ENCODE assay signal across 19 cellular contexts in genomic region chr2:159134979-159135378, GRCh38.
DNase-seq lines count a peak whose midpoint lies in the region; ATAC-seq, FAIRE-seq and TF ChIP-seq lines count a peak whose summit lies in the region.
"Had no signal": no experiment of that assay in that cellular context is flagged by ENCODE, and none has a peak within 500 bp of the region (broad histone marks: within the 10 kb centered on the region; RNA-seq: fewer than 3 reads in every experiment).

No MANE protein-coding gene starts in this region.

- no peak for FAIRE-seq in kidney (lab: Jason Lieb, UNC)

- no peak overlapping the region for H2AFZ ChIP-seq in fibroblast of lung (ENCODE audit: low read length)
- H2AFZ ChIP-seq in neural progenitor cell (replicated peaks), result no peak overlapping the region

- H3K9me3 ChIP-seq in fibroblast of lung (ENCODE audit: control insufficient read depth, insufficient read depth, low read depth, low read length) (no peaks in the 10 kb centered on the region), neural progenitor cell (ENCODE audit: low read depth) (no peaks in the 10 kb centered on the region), upper lobe of right lung (no peaks in the 10 kb centered on the region), kidney (ENCODE audit: control insufficient read depth in 1 of 2, low read length in 2 of 2) (no peaks in the 10 kb centered on the region)
- H3K9me3 ChIP-seq: Peyer's patch had no signal

- H3K4me3 ChIP-seq in fibroblast of lung (replicated peaks in 1 of 4; ENCODE audit: control extremely low read depth in 1 of 4, insufficient read depth in 1 of 4, low read depth in 3 of 4, low read length in 4 of 4) (no peak overlapping the region), neural progenitor cell (no peak overlapping the region), upper lobe of right lung (no peak overlapping the region), kidney (ENCODE audit: low read length in 2 of 2) (no peak overlapping the region)
- H3K4me3 ChIP-seq: Peyer's patch had no signal

- TF ChIP-seq CTCF in WTC11 (IDR thresholded peaks at IDR 0.05), result no peak
- no peak for TF ChIP-seq CTCF in fibroblast of lung (conservative IDR thresholded peaks at IDR 0.05 in 1 of 2, IDR thresholded peaks at IDR 0.05 in 1 of 2; ENCODE audit: low read depth in 1 of 2, low read length in 2 of 2)
- no peak for TF ChIP-seq CTCF in neural progenitor cell (IDR thresholded peaks at IDR 0.05)
- TF ChIP-seq CTCF in upper lobe of right lung (IDR thresholded peaks at IDR 0.05), result no peak
- no peak for TF ChIP-seq CTCF in kidney (IDR thresholded peaks at IDR 0.05; ENCODE audit: borderline replicate concordance, extremely low read depth, insufficient read depth)

- peak overlapping the region; percentile 20; the same call in 1 of the 2 replicates for H3K27ac Mint-ChIP-seq in WTC11
- H3K27ac Mint-ChIP-seq in neural progenitor cell, result peak overlapping the region; percentile 95
- H3K27ac Mint-ChIP-seq: activated B cell treated with CpG ODN at 0.5 μM for 24 hours; activated naive CD8-positive, alpha-beta T cell; natural killer cell treated with Interleukin-12 subunit alpha and Interleukin-12 subunit beta and Interleukin-15 and Interleukin-18, amount 100 ng/mL, for 72 hours; T-cell had no signal

- H3K79me2 ChIP-seq in fibroblast of lung (ENCODE audit: control insufficient read depth, insufficient read depth, low read length) (peaks cover 5% of the 10 kb centered on the region), neural progenitor cell (ENCODE audit: low read depth) (no peaks in the 10 kb centered on the region)

- CTCF ChIA-PET in WTC11 (lab: Charles Lee), result no interaction called here

- no peaks in the 10 kb centered on the region for H3K9me3 Mint-ChIP-seq in WTC11
- H3K9me3 Mint-ChIP-seq in neural progenitor cell, result no peaks in the 10 kb centered on the region
- H3K9me3 Mint-ChIP-seq: activated B cell treated with CpG ODN at 0.5 μM for 24 hours; natural killer cell treated with Interleukin-12 subunit alpha and Interleukin-12 subunit beta and Interleukin-15 and Interleukin-18, amount 100 ng/mL, for 72 hours; T-cell had no signal

- H3K36me3 Mint-ChIP-seq in WTC11 (no peaks in the 10 kb centered on the region), neural progenitor cell (no peaks in the 10 kb centered on the region)
- H3K36me3 Mint-ChIP-seq: activated naive CD8-positive, alpha-beta T cell; natural killer cell treated with Interleukin-12 subunit alpha and Interleukin-12 subunit beta and Interleukin-15 and Interleukin-18, amount 100 ng/mL, for 72 hours; T-cell had no signal

- POLR2A ChIA-PET in WTC11 (lab: Charles Lee), result no interaction called here

- no peaks in the 10 kb centered on the region for H3K27me3 Mint-ChIP-seq in WTC11 (ENCODE audit: low read depth)
- peaks cover 4% of the 10 kb centered on the region for H3K27me3 Mint-ChIP-seq in neural progenitor cell (ENCODE audit: insufficient read depth, low read depth)
- H3K27me3 Mint-ChIP-seq: activated naive CD8-positive, alpha-beta T cell; T-cell had no signal

- DNase-seq in WTC11 (ENCODE audit: low spot score), result no peak
- DNase-seq in fibroblast of lung (ENCODE audit: low read depth in 2 of 2), result no peak
- DNase-seq in neural progenitor cell (ENCODE audit: low spot score), result no peak
- DNase-seq in upper lobe of right lung, result no peak
- DNase-seq in hypothalamus (lab: John Stamatoyannopoulos, UW), result no peak
- DNase-seq in kidney, result no peak
- DNase-seq: activated B cell treated with CpG ODN at 0.5 μM for 24 hours; activated CD8-positive, alpha-beta memory T cell treated with anti-CD3 and anti-CD28 coated beads, Interleukin-2, amount 50 U/mL, for 4 hours; cerebellar nuclear complex; DMS79; GOT3; NCI-H2107; NCI-H748 treated with DMSO at 0.1 percent for 48 hours; Peyer's patch; stimulated activated CD4-positive, alpha-beta T cell treated with anti-CD3 and anti-CD28 coated beads, Interleukin-2, amount 100 ng/mL, for 48 hours; T-cell had no signal

- peaks cover 24% of the 10 kb centered on the region for H3K4me1 Mint-ChIP-seq in WTC11
- H3K4me1 Mint-ChIP-seq in neural progenitor cell, result peaks cover 50% of the 10 kb centered on the region
- H3K4me1 Mint-ChIP-seq: activated B cell treated with CpG ODN at 0.5 μM for 24 hours had no signal

- H3K4me3 Mint-ChIP-seq in WTC11 (no peak overlapping the region), neural progenitor cell (no peak overlapping the region)
- H3K4me3 Mint-ChIP-seq: activated B cell treated with CpG ODN at 0.5 μM for 24 hours; activated naive CD8-positive, alpha-beta T cell; natural killer cell treated with Interleukin-12 subunit alpha and Interleukin-12 subunit beta and Interleukin-15 and Interleukin-18, amount 100 ng/mL, for 72 hours; T-cell had no signal

- H3K27me3 ChIP-seq in fibroblast of lung (ENCODE audit: control insufficient read depth, insufficient read depth, low read length) (no peaks in the 10 kb centered on the region), neural progenitor cell (no peaks in the 10 kb centered on the region), upper lobe of right lung (no peaks in the 10 kb centered on the region)
- H3K27me3 ChIP-seq: Peyer's patch had no signal

- H3K4me2 ChIP-seq in fibroblast of lung (ENCODE audit: extremely low read depth, insufficient read depth, low read length) (peak overlapping the region; percentile 80), neural progenitor cell (no peak overlapping the region)

- peaks cover 32% of the 10 kb centered on the region for H3K4me1 ChIP-seq in fibroblast of lung (ENCODE audit: control insufficient read depth, extremely low read depth, insufficient read depth, low read length)
- H3K4me1 ChIP-seq in neural progenitor cell, result peaks cover 27% of the 10 kb centered on the region
- peaks cover 76% of the 10 kb centered on the region for H3K4me1 ChIP-seq in upper lobe of right lung
- peaks cover 16 to 20% of the 10 kb centered on the region in 2 donors for H3K4me1 ChIP-seq in kidney (ENCODE audit: control insufficient read depth in 1 of 2, insufficient read depth in 1 of 2, low read depth in 1 of 2, low read length in 2 of 2)

- no peaks in the 10 kb centered on the region for H4K20me1 ChIP-seq in fibroblast of lung (ENCODE audit: control insufficient read depth, extremely low read depth, insufficient read depth, low read length)
- H4K20me1 ChIP-seq in neural progenitor cell (ENCODE audit: low read depth), result no peaks in the 10 kb centered on the region

- no peaks in the 10 kb centered on the region for H3F3A ChIP-seq in neural progenitor cell (ENCODE audit: low read depth)

- H3K27ac ChIP-seq in fibroblast of lung (ENCODE audit: insufficient read depth, low read length), result peak overlapping the region; percentile 77
- H3K27ac ChIP-seq in neural progenitor cell, result no peak overlapping the region
- peak overlapping the region; percentile 69 for H3K27ac ChIP-seq in upper lobe of right lung
- no peak overlapping the region for H3K27ac ChIP-seq in kidney (ENCODE audit: low read depth in 2 of 2, low read length in 2 of 2)

- H3K36me3 ChIP-seq in fibroblast of lung (ENCODE audit: control insufficient read depth, insufficient read depth, low read length) (no peaks in the 10 kb centered on the region), neural progenitor cell (no peaks in the 10 kb centered on the region), upper lobe of right lung (no peaks in the 10 kb centered on the region), kidney (ENCODE audit: control insufficient read depth in 1 of 2, insufficient read depth in 2 of 2, low read length in 2 of 2) (no peaks in the 10 kb centered on the region)
- H3K36me3 ChIP-seq: Peyer's patch had no signal

- ATAC-seq in WTC11 (no peak), upper lobe of right lung (no peak), HG02852 (IDR thresholded peaks at IDR 0.05; ENCODE audit: unreplicated experiment) (no peak)
- ATAC-seq: natural killer cell treated with Interleukin-12 subunit alpha and Interleukin-12 subunit beta and Interleukin-15 and Interleukin-18, amount 100 ng/mL, for 72 hours; T-cell had no signal

- H3K9ac ChIP-seq in fibroblast of lung (ENCODE audit: insufficient read depth, low read length), result no peak overlapping the region
- no peak overlapping the region for H3K9ac ChIP-seq in neural progenitor cell
- no peak overlapping the region for H3K9ac ChIP-seq in kidney (ENCODE audit: low read length in 2 of 2)

- intact Hi-C loops in upper lobe of right lung (cut with DNase I) (no loop called here), kidney (cut with DNase I) (no loop called here)

TF ChIP-seq in WTC11, 78 proteins besides CTCF, POLR2A, EP300 and RAD21 (continues in another document):
- no peak for TF ChIP-seq ELF4 (CRISPR knock-in tag; IDR thresholded peaks at IDR 0.05; ENCODE audit: low read depth)
- TF ChIP-seq, protein P1, sequence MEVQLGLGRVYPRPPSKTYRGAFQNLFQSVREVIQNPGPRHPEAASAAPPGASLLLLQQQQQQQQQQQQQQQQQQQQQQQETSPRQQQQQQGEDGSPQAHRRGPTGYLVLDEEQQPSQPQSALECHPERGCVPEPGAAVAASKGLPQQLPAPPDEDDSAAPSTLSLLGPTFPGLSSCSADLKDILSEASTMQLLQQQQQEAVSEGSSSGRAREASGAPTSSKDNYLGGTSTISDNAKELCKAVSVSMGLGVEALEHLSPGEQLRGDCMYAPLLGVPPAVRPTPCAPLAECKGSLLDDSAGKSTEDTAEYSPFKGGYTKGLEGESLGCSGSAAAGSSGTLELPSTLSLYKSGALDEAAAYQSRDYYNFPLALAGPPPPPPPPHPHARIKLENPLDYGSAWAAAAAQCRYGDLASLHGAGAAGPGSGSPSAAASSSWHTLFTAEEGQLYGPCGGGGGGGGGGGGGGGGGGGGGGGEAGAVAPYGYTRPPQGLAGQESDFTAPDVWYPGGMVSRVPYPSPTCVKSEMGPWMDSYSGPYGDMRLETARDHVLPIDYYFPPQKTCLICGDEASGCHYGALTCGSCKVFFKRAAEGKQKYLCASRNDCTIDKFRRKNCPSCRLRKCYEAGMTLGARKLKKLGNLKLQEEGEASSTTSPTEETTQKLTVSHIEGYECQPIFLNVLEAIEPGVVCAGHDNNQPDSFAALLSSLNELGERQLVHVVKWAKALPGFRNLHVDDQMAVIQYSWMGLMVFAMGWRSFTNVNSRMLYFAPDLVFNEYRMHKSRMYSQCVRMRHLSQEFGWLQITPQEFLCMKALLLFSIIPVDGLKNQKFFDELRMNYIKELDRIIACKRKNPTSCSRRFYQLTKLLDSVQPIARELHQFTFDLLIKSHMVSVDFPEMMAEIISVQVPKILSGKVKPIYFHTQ (CRISPR knock-in tag; IDR thresholded peaks at IDR 0.05), result no peak

Comparison
In these comparisons a context has a peak if more than half of its experiments do, and no peak if none do; other contexts are left out.
1. H3K27ac ChIP-seq: peak in fibroblast of lung (single experiment) and upper lobe of right lung (single experiment); none in neural progenitor cell (single experiment) and kidney (0 of 2).